25 cellular contexts compared by ENCODE assay signal in genomic region chr13:24080134-24080533, GRCh38.
DNase-seq lines count a peak whose midpoint lies in the region; TF ChIP-seq lines count a peak whose summit lies in the region.
"Had no signal": no experiment of that assay in that cellular context is flagged by ENCODE, and none has a peak within 500 bp of the region (broad histone marks: within the 10 kb centered on the region; RNA-seq: fewer than 3 reads in every experiment).

No MANE protein-coding gene starts in this region.

- TF ChIP-seq POLR2A in transverse colon (IDR thresholded peaks at IDR 0.05) = no peak

- H3K36me3 Mint-ChIP-seq in endodermal cell (ENCODE audit: low read depth) = no peaks in the 10 kb centered on the region
- no peaks in the 10 kb centered on the region for H3K36me3 Mint-ChIP-seq in neural crest cell (ENCODE audit: low read depth)
- H3K36me3 Mint-ChIP-seq: CD14-positive monocyte; CD8-positive, alpha-beta memory T cell had no signal

- in situ Hi-C loops in transverse colon (cut with MboI; ENCODE audit: low pct_ligation_motif_present in 1 of 4, low pct_unique_long_range_greater_than_20kb in 1 of 4, low sequenced_read_pairs in 3 of 4) = no loop called here

- H3K27ac ChIP-seq in right atrium auricular region = no peak overlapping the region
- H3K27ac ChIP-seq in left ventricle myocardium inferior (replicated peaks) = no peak overlapping the region
- no peak overlapping the region for H3K27ac ChIP-seq in endodermal cell (ENCODE audit: low read depth, low read length)
- H3K27ac ChIP-seq in transverse colon = no peak overlapping the region
- H3K27ac ChIP-seq in RWPE1 = no peak overlapping the region
- H3K27ac ChIP-seq: A549; BLaER1 treated with 17β-estradiol and CSF1 and Interleukin-3, amounts not matched to agents 10 nM and 100 nM; GM23248 had no signal

- WGBS in endodermal cell (ENCODE audit: insufficient coverage in 1 of 2, insufficient read length in 1 of 2), 2 experiments = 88 to 100% methylated on average over 1 to 5 of the region's 5 CpGs
- WGBS in transverse colon (ENCODE audit: low coverage in 1 of 2), 2 donors = 72 to 78% methylated on average over 2 to 5 of the region's 5 CpGs

- TF ChIP-seq CTCF in right atrium auricular region (IDR thresholded peaks at IDR 0.05) (no peak), left ventricle myocardium inferior (IDR thresholded peaks at IDR 0.05; ENCODE audit: borderline replicate concordance) (no peak), endodermal cell (conservative IDR thresholded peaks at IDR 0.05) (no peak), neural crest cell (conservative IDR thresholded peaks at IDR 0.05) (no peak), transverse colon (IDR thresholded peaks at IDR 0.05) (no peak), RWPE1 (conservative IDR thresholded peaks at IDR 0.05; ENCODE audit: low read depth) (no peak)

- no peak overlapping the region for H3K4me3 ChIP-seq in right atrium auricular region
- H3K4me3 ChIP-seq in left ventricle myocardium inferior = no peak overlapping the region
- H3K4me3 ChIP-seq in endodermal cell (ENCODE audit: low read length) = no peak overlapping the region
- H3K4me3 ChIP-seq in transverse colon = no peak overlapping the region
- H3K4me3 ChIP-seq: A549; BLaER1 treated with 17β-estradiol and CSF1 and Interleukin-3, amounts not matched to agents 10 nM and 100 nM; GM12878; GM23248; HAP-1 had no signal

- intact Hi-C loops in left ventricle myocardium inferior (cut with micrococcal nuclease) (no loop called here), transverse colon (cut with DNase I; ENCODE audit: low total_unique reads) (no loop called here)

- H3K36me3 ChIP-seq in right atrium auricular region (no peaks in the 10 kb centered on the region), left ventricle myocardium inferior (no peaks in the 10 kb centered on the region), endodermal cell (ENCODE audit: control insufficient read depth, insufficient read depth, low read length) (no peaks in the 10 kb centered on the region), transverse colon (no peaks in the 10 kb centered on the region)
- H3K36me3 ChIP-seq: BE2C; BLaER1 treated with 17β-estradiol and CSF1 and Interleukin-3, amounts not matched to agents 10 nM and 100 nM; HAP-1 had no signal

- DNase-seq in right atrium auricular region (ENCODE audit: low spot score) (peak; percentile 21), left ventricle myocardium inferior (no peak), endodermal cell (peak; percentile 66), neural crest cell (ENCODE audit: low read depth, low spot score) (no peak), transverse colon (no peak), RWPE1 (ENCODE audit: low spot score) (no peak), T-helper 9 cell (no peak), NCI-H2171 treated with DMSO at 0.1 percent for 48 hours (lab: John Stamatoyannopoulos, UW) (no peak)
- DNase-seq: 8988T; ACHN; AML-193; BE2C; CD4-positive, alpha-beta T cell; CD8-positive, alpha-beta memory T cell; DMS 273 treated with DMSO at 0.1 percent for 48 hours; DMS79; EL; GDM1; GM23248; HFFc6 had no signal

- H3K4me3 Mint-ChIP-seq in endodermal cell = no peak overlapping the region
- H3K4me3 Mint-ChIP-seq in neural crest cell = peak overlapping the region; percentile 25
- H3K4me3 Mint-ChIP-seq: CD14-positive monocyte; CD4-positive, alpha-beta T cell; CD8-positive, alpha-beta memory T cell; HFFc6 had no signal

- CTCF ChIA-PET in RWPE1 (lab: Yijun Ruan, JAX) = no interaction called here

- H3K4me1 Mint-ChIP-seq in endodermal cell = peaks cover 30% of the 10 kb centered on the region
- peaks cover 70% of the 10 kb centered on the region for H3K4me1 Mint-ChIP-seq in neural crest cell

- H3K9me3 ChIP-seq in right atrium auricular region (no peaks in the 10 kb centered on the region), left ventricle myocardium inferior (replicated peaks) (no peaks in the 10 kb centered on the region), endodermal cell (ENCODE audit: control insufficient read depth, low read length) (no peaks in the 10 kb centered on the region), transverse colon (no peaks in the 10 kb centered on the region)
- H3K9me3 ChIP-seq: A549, BE2C, HAP-1 had no signal

- no peaks in the 10 kb centered on the region for H3K27me3 Mint-ChIP-seq in endodermal cell (ENCODE audit: insufficient read depth)
- no peaks in the 10 kb centered on the region for H3K27me3 Mint-ChIP-seq in neural crest cell (ENCODE audit: low read depth)
- H3K27me3 Mint-ChIP-seq: CD4-positive, alpha-beta T cell had no signal

- H3K27me3 ChIP-seq in right atrium auricular region (no peaks in the 10 kb centered on the region), left ventricle myocardium inferior (ENCODE audit: low read depth) (peaks cover 3% of the 10 kb centered on the region), endodermal cell (ENCODE audit: control insufficient read depth, insufficient read depth, low read length, poor library complexity, severe bottlenecking) (no peaks in the 10 kb centered on the region), transverse colon (no peaks in the 10 kb centered on the region)
- H3K27me3 ChIP-seq: BE2C; BLaER1 treated with 17β-estradiol and CSF1 and Interleukin-3, amounts not matched to agents 10 nM and 100 nM had no signal

- H3K9ac ChIP-seq in endodermal cell (ENCODE audit: extremely low read depth, low read length, poor library complexity, severe bottlenecking) = no peak overlapping the region
- H3K9ac ChIP-seq: BLaER1 treated with 17β-estradiol and CSF1 and Interleukin-3, amounts not matched to agents 10 nM and 100 nM; GM23248 had no signal

- peaks cover 0 to 1% of the 10 kb centered on the region in 2 donors for H3K4me1 ChIP-seq in right atrium auricular region
- peaks cover 16% of the 10 kb centered on the region for H3K4me1 ChIP-seq in left ventricle myocardium inferior
- H3K4me1 ChIP-seq in endodermal cell (ENCODE audit: control insufficient read depth, insufficient read depth, low read length) = peaks cover 2% of the 10 kb centered on the region
- H3K4me1 ChIP-seq in transverse colon = peaks cover 1 to 15% (median 9%) of the 10 kb centered on the region in 4 donors
- H3K4me1 ChIP-seq: BE2C, HAP-1 had no signal

- TF ChIP-seq EP300 in transverse colon (IDR thresholded peaks at IDR 0.05; ENCODE audit: low read depth) = peak; percentile 26

- POLR2A ChIA-PET in RWPE1 (lab: Yijun Ruan, JAX; ENCODE audit: low non-redundant PET) = no interaction called here

- H3K9me3 Mint-ChIP-seq in endodermal cell (no peaks in the 10 kb centered on the region), neural crest cell (no peaks in the 10 kb centered on the region)
- H3K9me3 Mint-ChIP-seq: CD14-positive monocyte; CD4-positive, alpha-beta T cell; CD8-positive, alpha-beta memory T cell; HFFc6 had no signal

- H3K27ac Mint-ChIP-seq in endodermal cell = no peak overlapping the region
- no peak overlapping the region for H3K27ac Mint-ChIP-seq in neural crest cell (ENCODE audit: unreplicated experiment)
- H3K27ac Mint-ChIP-seq: CD14-positive monocyte; CD4-positive, alpha-beta T cell; HFFc6 had no signal

Comparison
In these comparisons a context has a peak if more than half of its experiments do, and no peak if none do; other contexts are left out.
1. DNase-seq: peak in right atrium auricular region (single experiment) and endodermal cell (single experiment); none in left ventricle myocardium inferior (single experiment), neural crest cell (single experiment), transverse colon (single experiment), RWPE1 (single experiment), T-helper 9 cell (single experiment) and NCI-H2171 treated with DMSO at 0.1 percent for 48 hours (single experiment).